In the genomic region with DNA sequence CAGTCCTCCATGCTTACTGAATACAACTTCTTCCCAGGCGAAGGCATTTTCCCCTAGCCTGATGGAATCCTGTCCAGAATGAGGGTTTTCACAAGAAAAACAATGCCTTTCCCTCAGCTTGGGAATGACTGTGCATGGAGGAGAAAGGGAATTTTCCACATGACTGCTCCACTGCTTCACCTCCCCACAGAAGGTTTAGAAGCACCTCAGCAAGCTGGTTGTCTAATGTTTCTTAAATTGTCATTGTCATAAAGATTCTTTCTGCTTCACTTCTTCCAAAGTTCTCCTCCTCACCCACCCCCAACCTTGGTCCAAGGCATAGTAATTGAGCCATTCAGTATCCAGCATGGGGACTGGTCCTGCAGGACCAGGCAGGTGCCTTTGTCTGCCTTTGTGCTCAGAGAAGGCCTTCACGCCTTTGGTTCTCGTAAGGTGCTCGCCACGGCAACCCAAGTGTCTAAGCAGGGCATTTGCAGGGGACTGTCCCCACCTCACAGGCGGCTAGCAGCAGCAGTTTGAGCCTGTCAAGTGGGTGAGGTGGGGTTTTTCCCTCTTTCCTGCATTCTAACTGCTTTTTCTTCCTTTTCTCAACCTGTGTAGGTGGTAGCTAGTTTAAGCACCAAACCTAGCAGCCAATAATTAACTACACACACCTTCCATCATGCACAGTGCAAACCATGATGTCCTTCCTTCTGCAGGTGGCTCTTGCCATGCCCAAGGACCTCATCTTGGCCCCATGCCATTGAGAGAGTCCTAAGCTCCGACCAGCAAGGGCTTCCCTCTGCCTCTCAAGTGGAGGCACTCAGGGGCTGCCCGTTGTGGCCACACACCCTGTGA, we compare ENCODE assay signal across 9 cellular contexts.
DNase-seq lines count a peak whose midpoint lies in the region; ATAC-seq and TF ChIP-seq lines count a peak whose summit lies in the region.
"Had no signal": no experiment of that assay in that cellular context is flagged by ENCODE, and none has a peak within 500 bp of the region (broad histone marks: within the 10 kb centered on the region; RNA-seq: fewer than 3 reads in every experiment).

No MANE protein-coding gene starts in this region.

- DNase-seq in GM13976 (ENCODE audit: low spot score), result peak; percentile 77
- DNase-seq in memory B cell (ENCODE audit: low spot score in 2 of 2), result no peak
- DNase-seq in prostate gland (ENCODE audit: low spot score), result no peak
- DNase-seq in cerebellum (ENCODE audit: low spot score), result no peak
- DNase-seq in head of caudate nucleus, result no peak
- DNase-seq in effector memory CD4-positive, alpha-beta T cell, result no peak
- DNase-seq: T-helper 17 cell had no signal

- H3K27me3 ChIP-seq in prostate gland (replicated peaks; ENCODE audit: insufficient read depth), result no peaks in the 10 kb centered on the region
- no peaks in the 10 kb centered on the region for H3K27me3 ChIP-seq in effector memory CD4-positive, alpha-beta T cell (replicated peaks; ENCODE audit: control insufficient read depth, insufficient read depth, low read length, poor library complexity, severe bottlenecking)

- H3K4me3 ChIP-seq in prostate gland, result no peak overlapping the region
- no peak overlapping the region for H3K4me3 ChIP-seq in effector memory CD4-positive, alpha-beta T cell (ENCODE audit: insufficient read depth, low read depth, low read length, poor library complexity, severe bottlenecking)

- peak; percentile 64 for ATAC-seq in GM21360 (IDR thresholded peaks at IDR 0.05; ENCODE audit: unreplicated experiment)
- peak; percentile 72 for ATAC-seq in HG03558 (IDR thresholded peaks at IDR 0.05; ENCODE audit: extremely low read depth, unreplicated experiment)
- ATAC-seq in memory B cell (ENCODE audit: low read depth), result peak; percentile 47
- ATAC-seq: T-helper 17 cell had no signal

- no peak for TF ChIP-seq POLR2A in prostate gland (IDR thresholded peaks at IDR 0.05)

- in situ Hi-C loops in GM13976 (cut with MboI; ENCODE audit: low sequenced_read_pairs, unreplicated experiment), result no loop called here

- H3K36me3 Mint-ChIP-seq in memory B cell, result peaks cover 3% of the 10 kb centered on the region

- peaks cover 3% of the 10 kb centered on the region for H3K9me3 Mint-ChIP-seq in memory B cell

- H3K4me1 Mint-ChIP-seq in memory B cell, result peaks cover 28% of the 10 kb centered on the region

- no peak overlapping the region for H3K27ac ChIP-seq in prostate gland
- H3K27ac ChIP-seq in effector memory CD4-positive, alpha-beta T cell (ENCODE audit: insufficient read depth, low read length, poor library complexity, severe bottlenecking), result no peak overlapping the region

- WGBS in prostate gland, result 87% methylated on average over 8 of the region's 8 CpGs

- intact Hi-C loops in prostate gland (cut with DNase I), result no loop called here
- intact Hi-C loops in head of caudate nucleus (cut with DNase I), result no loop called here

- H3K27ac Mint-ChIP-seq in memory B cell, result no peak overlapping the region
- H3K27ac Mint-ChIP-seq: T-helper 17 cell had no signal

- no peak for TF ChIP-seq CTCF in GM13976 (IDR thresholded peaks at IDR 0.05; ENCODE audit: borderline replicate concordance, control extremely low read depth, extremely low read depth, insufficient read depth, missing control alignments)
- TF ChIP-seq CTCF in prostate gland (IDR thresholded peaks at IDR 0.05), result no peak

- H3K4me3 Mint-ChIP-seq in memory B cell, result no peak overlapping the region
- H3K4me3 Mint-ChIP-seq: T-helper 17 cell had no signal

- no peaks in the 10 kb centered on the region for H3K4me1 ChIP-seq in prostate gland (replicated peaks)
- no peaks in the 10 kb centered on the region for H3K4me1 ChIP-seq in effector memory CD4-positive, alpha-beta T cell (ENCODE audit: control insufficient read depth, insufficient read depth, low read length, poor library complexity, severe bottlenecking)

- H3K9me3 ChIP-seq in prostate gland, result no peaks in the 10 kb centered on the region
- H3K9me3 ChIP-seq in effector memory CD4-positive, alpha-beta T cell (ENCODE audit: control insufficient read depth, low read length), result peaks cover under 1% of the 10 kb centered on the region

- no peaks in the 10 kb centered on the region for H3K36me3 ChIP-seq in prostate gland
- no peaks in the 10 kb centered on the region for H3K36me3 ChIP-seq in effector memory CD4-positive, alpha-beta T cell (ENCODE audit: control insufficient read depth, insufficient read depth, low read length)

- peaks cover 4% of the 10 kb centered on the region for H3K27me3 Mint-ChIP-seq in memory B cell
